In genomic region chr19:46471778-46472543, GRCh38 we compare ENCODE assay signal across 12 cellular contexts. TPM values are rescaled to one million over a fixed set of nuclear protein-coding genes. Genes with fewer than 3 reads are reported as not detected.
DNase-seq lines count a peak whose midpoint lies in the region; ATAC-seq, FAIRE-seq and TF ChIP-seq lines count a peak whose summit lies in the region.
"Had no signal": no experiment of that assay in that cellular context is flagged by ENCODE, and none has a peak within 500 bp of the region (broad histone marks: within the 10 kb centered on the region; RNA-seq: fewer than 3 reads in every experiment).

No MANE protein-coding gene starts in this region.

- POLR2A ChIA-PET in AG04450 (lab: Yijun Ruan, JAX) = no interaction called here

- CTCF ChIA-PET in AG04450 (lab: Charles Lee) = no interaction called here

- peaks cover 3% of the 10 kb centered on the region; the same call in 1 of the 2 replicates for H3K9me3 ChIP-seq in AG04450 (ENCODE audit: control insufficient read depth, insufficient read depth, low read length)
- no peaks in the 10 kb centered on the region for H3K9me3 ChIP-seq in SU-DHL-6 (ENCODE audit: insufficient read depth, low read length)
- H3K9me3 ChIP-seq in pancreas = no peaks in the 10 kb centered on the region

- no peak for FAIRE-seq in pancreas (lab: Jason Lieb, UNC)
- FAIRE-seq: colon had no signal

- H3K9me2 ChIP-seq in SU-DHL-6 (replicated peaks; ENCODE audit: insufficient read depth, low read length) = no peaks in the 10 kb centered on the region

- peaks cover 22% of the 10 kb centered on the region for H3F3A ChIP-seq in SU-DHL-6 (ENCODE audit: insufficient read depth)

- no peaks in the 10 kb centered on the region for H4K20me1 ChIP-seq in SU-DHL-6 (ENCODE audit: low read depth, low read length)

- H3K36me3 ChIP-seq in SU-DHL-6 (ENCODE audit: low read length) = no peaks in the 10 kb centered on the region
- H3K36me3 ChIP-seq in pancreas = no peaks in the 10 kb centered on the region

- no peak for DNase-seq in AG04450 (ENCODE audit: low read depth, low spot score)
- DNase-seq in fibroblast of pulmonary artery (ENCODE audit: low read depth) = no peak
- DNase-seq in pancreas = no peak
- no peak for DNase-seq in GF-D8 (lab: John Stamatoyannopoulos, UW)
- no peak for DNase-seq in T-helper 9 cell
- DNase-seq in mesenteric fat pad (ENCODE audit: low spot score) = no peak
- DNase-seq: activated CD4-positive, CD25-positive, alpha-beta regulatory T cell had no signal

- H3K4me3 ChIP-seq in AG04450 (ENCODE audit: low read depth, low read length) = peak overlapping the region; percentile 53
- no peak overlapping the region for H3K4me3 ChIP-seq in SU-DHL-6 (ENCODE audit: insufficient read depth, low read length, poor library complexity, severe bottlenecking)
- H3K4me3 ChIP-seq in fibroblast of pulmonary artery (replicated peaks; ENCODE audit: low read depth, low read length) = peak overlapping the region; percentile 39
- H3K4me3 ChIP-seq in pancreas = peak overlapping the region; percentile 30 to 59 (median 47)

- intact Hi-C loops in pancreas (cut with DNase I) = no loop called here

- no peaks in the 10 kb centered on the region for H3K27me3 ChIP-seq in AG04450 (ENCODE audit: control insufficient read depth, insufficient read depth, low read length)
- H3K27me3 ChIP-seq in SU-DHL-6 (ENCODE audit: low read length) = no peaks in the 10 kb centered on the region
- H3K27me3 ChIP-seq in pancreas = no peaks in the 10 kb centered on the region

- TF ChIP-seq CTCF in AG04450 (IDR thresholded peaks at IDR 0.05; ENCODE audit: low read depth, low read length) = no peak
- no peak for TF ChIP-seq CTCF in SU-DHL-6 (IDR thresholded peaks at IDR 0.05; ENCODE audit: insufficient read depth, low read length, poor library complexity, severe bottlenecking)
- TF ChIP-seq CTCF in fibroblast of pulmonary artery (IDR thresholded peaks at IDR 0.05; ENCODE audit: low read length, missing control alignments) = no peak
- TF ChIP-seq CTCF in pancreas (IDR thresholded peaks at IDR 0.05) = no peak

- 54 to 57% methylated on average over 15 of the region's 15 CpGs for WGBS in pancreas, 2 donors

- H3K79me2 ChIP-seq in SU-DHL-6 (ENCODE audit: insufficient read depth, low read length) = no peaks in the 10 kb centered on the region

- ATAC-seq in pancreas (peak in 2 of 4 donors; percentile 3 to 28), HG03460 (IDR thresholded peaks at IDR 0.05; ENCODE audit: unreplicated experiment) (no peak)

- no peak overlapping the region for H2AFZ ChIP-seq in SU-DHL-6 (ENCODE audit: low read depth, low read length, severe bottlenecking)

- H3K4me2 ChIP-seq in SU-DHL-6 (ENCODE audit: low read depth, low read length, poor library complexity, severe bottlenecking) = no peak overlapping the region

- peaks cover 0 to 5% (median 4%) of the 10 kb centered on the region in 3 donors for H3K4me1 ChIP-seq in pancreas

- no peak overlapping the region for H3K27ac ChIP-seq in AG04450 (ENCODE audit: low read depth, low read length)
- H3K27ac ChIP-seq in SU-DHL-6 (ENCODE audit: low read depth, low read length) = peak overlapping the region; percentile 3
- peak overlapping the region; percentile 40 to 69 (median 56) for H3K27ac ChIP-seq in pancreas

- H3K9ac ChIP-seq in SU-DHL-6 (ENCODE audit: low read length) = no peak overlapping the region

RNA-seq across cellular contexts. Expression of gene PNMA8A, which starts 0.6 kb away (rescaled TPM):
- polyA plus RNA-seq in AG04450 (2011; rRNA removed) (4.0 and 4.2 TPM in 2 replicates), pancreas (1 to 10 TPM; 2.4 to 8.9 TPM)
- polyA minus RNA-seq in AG04450 (2011; rRNA and poly(A)+ RNA removed) = 1.9 and 2.7 TPM in 2 replicates
- total RNA-seq in pancreas (1 to 10 TPM; 2.4 to 8.0 (median 5.8) TPM), mesenteric fat pad (1.2 TPM)
- total RNA-seq: natural killer cell treated with Interleukin-12 subunit alpha and Interleukin-12 subunit beta and Interleukin-15 and Interleukin-18, amount 100 ng/mL, for 72 hours had no signal
- polyA plus RNA-seq: CD8-positive, alpha-beta memory T cell had no signal

RNA-seq across cellular contexts. Expression of gene PNMA8B, which starts 23.7 kb away (rescaled TPM):
- polyA plus RNA-seq in AG04450 (2011; rRNA removed) (0.17 and 0.24 TPM in 2 replicates), pancreas (1 to 10 TPM; 1.1 to 1.2 TPM)
- 0.26 and 0.37 TPM in 2 replicates for polyA minus RNA-seq in AG04450 (2011; rRNA and poly(A)+ RNA removed)
- total RNA-seq in pancreas (1 to 10 TPM in 2 of 6 donors, under 1 TPM in 4; 0.47 to 1.4 (median 0.68) TPM), mesenteric fat pad (2.5 TPM)
- total RNA-seq: natural killer cell treated with Interleukin-12 subunit alpha and Interleukin-12 subunit beta and Interleukin-15 and Interleukin-18, amount 100 ng/mL, for 72 hours had no signal
- polyA plus RNA-seq: CD8-positive, alpha-beta memory T cell had no signal

RNA-seq across cellular contexts. Expression of gene PNMA8C, which starts 43.2 kb away (rescaled TPM):
- polyA plus RNA-seq in AG04450 (2011; rRNA removed) (0.19 and 0.21 TPM in 2 replicates), pancreas (under 1 TPM; 0.15 to 0.61 TPM)
- 0.51 and 0.87 TPM in 2 replicates for polyA minus RNA-seq in AG04450 (2011; rRNA and poly(A)+ RNA removed)
- total RNA-seq in pancreas (under 1 TPM in 4 of 6 donors, not detected in 2; 0.08 to 0.28 (median 0.12) TPM), mesenteric fat pad (not detected)
- total RNA-seq: CD8-positive, alpha-beta memory T cell; natural killer cell treated with Interleukin-12 subunit alpha and Interleukin-12 subunit beta and Interleukin-15 and Interleukin-18, amount 100 ng/mL, for 72 hours had no signal
- polyA plus RNA-seq: CD8-positive, alpha-beta memory T cell had no signal

RNA-seq across cellular contexts. Expression of gene CCDC8, which starts 58.6 kb away (rescaled TPM):
- 9.2 and 10.5 TPM in 2 replicates for polyA plus RNA-seq in AG04450 (2011; rRNA removed)
- 11.3 and 12.4 TPM in 2 replicates for polyA minus RNA-seq in AG04450 (2011; rRNA and poly(A)+ RNA removed)
- 10 to 100 TPM in 5 of 6 donors, 1 to 10 TPM in 1; 9.9 to 22.0 (median 12.6) TPM for total RNA-seq in pancreas
- polyA plus RNA-seq in pancreas = 10 to 100 TPM in 1 of 2 donors, 1 to 10 TPM in 1; 8.2 to 11.3 TPM
- 2.9 TPM for total RNA-seq in mesenteric fat pad
- total RNA-seq: CD8-positive, alpha-beta memory T cell; natural killer cell treated with Interleukin-12 subunit alpha and Interleukin-12 subunit beta and Interleukin-15 and Interleukin-18, amount 100 ng/mL, for 72 hours had no signal
- polyA plus RNA-seq: CD8-positive, alpha-beta memory T cell had no signal
